Comparison of ENCODE assay signal across 8 cellular contexts in genomic region chr14:93892923-93893549, GRCh38. TPM values are rescaled to one million over a fixed set of nuclear protein-coding genes. Genes with fewer than 3 reads are reported as not detected.
A peak's percentile ranks its signal among the peaks of the same experiment; 100 is the strongest.
DNase-seq lines count a peak whose midpoint lies in the region; ATAC-seq, FAIRE-seq and TF ChIP-seq lines count a peak whose summit lies in the region.

No MANE protein-coding gene starts in this region.

- H3K56ac ChIP-seq in mesendoderm (ENCODE audit: low read length): peak overlapping the region; percentile 2

- H3K4ac ChIP-seq in mesendoderm (ENCODE audit: low read depth, low read length): no peak overlapping the region

- H3K27ac Mint-ChIP-seq in activated CD8-positive, alpha-beta T cell treated with anti-CD3 and anti-CD28 coated beads, Interleukin-2, amount 10 ng/mL, durations not matched to agents 7 days and 5 days: no peak overlapping the region

- no peaks in the 10 kb centered on the region for H3K27me3 ChIP-seq in effector memory CD4-positive, alpha-beta T cell (replicated peaks; ENCODE audit: control insufficient read depth, insufficient read depth, low read length, poor library complexity, severe bottlenecking)
- no peaks in the 10 kb centered on the region for H3K27me3 ChIP-seq in mesendoderm (ENCODE audit: insufficient read depth, low read length, poor library complexity)

- no peak for TF ChIP-seq POLR2A in GM12892 (IDR thresholded peaks at IDR 0.05; ENCODE audit: low read depth, low read length)

- peaks cover 11% of the 10 kb centered on the region for H3K27me3 Mint-ChIP-seq in activated CD8-positive, alpha-beta T cell treated with anti-CD3 and anti-CD28 coated beads, Interleukin-2, amount 10 ng/mL, durations not matched to agents 7 days and 5 days (ENCODE audit: low read depth)

- H4K8ac ChIP-seq in mesendoderm (ENCODE audit: low read depth, low read length): no peak overlapping the region

- H3K9ac ChIP-seq in mesendoderm (ENCODE audit: low read length): no peak overlapping the region

- H3K27ac ChIP-seq in effector memory CD4-positive, alpha-beta T cell (ENCODE audit: insufficient read depth, low read length, poor library complexity, severe bottlenecking): no peak overlapping the region
- H3K27ac ChIP-seq in mesendoderm (ENCODE audit: low read depth, low read length): no peak overlapping the region

- H3K36me3 ChIP-seq in effector memory CD4-positive, alpha-beta T cell (ENCODE audit: control insufficient read depth, insufficient read depth, low read length): no peaks in the 10 kb centered on the region
- H3K36me3 ChIP-seq in mesendoderm (ENCODE audit: control insufficient read depth, insufficient read depth, low read length): no peaks in the 10 kb centered on the region

- H3K9me3 ChIP-seq in effector memory CD4-positive, alpha-beta T cell (ENCODE audit: control insufficient read depth, low read length): no peaks in the 10 kb centered on the region

- peak; percentile 51 for FAIRE-seq in GM12892 (lab: Jason Lieb, UNC)

- no peaks in the 10 kb centered on the region for H3K79me1 ChIP-seq in mesendoderm (ENCODE audit: low read length)

- no peaks in the 10 kb centered on the region for H3K4me1 Mint-ChIP-seq in activated CD8-positive, alpha-beta T cell treated with anti-CD3 and anti-CD28 coated beads, Interleukin-2, amount 10 ng/mL, durations not matched to agents 7 days and 5 days (ENCODE audit: low read depth)

- ATAC-seq in activated CD8-positive, alpha-beta T cell treated with anti-CD3 and anti-CD28 coated beads, Interleukin-2, amount 10 ng/mL, durations not matched to agents 7 days and 5 days: peak; percentile 76
- no peak for ATAC-seq in HG03025 (IDR thresholded peaks at IDR 0.05; ENCODE audit: low FRiP score, unreplicated experiment)

- no peak overlapping the region for H3K4me2 ChIP-seq in mesendoderm (ENCODE audit: low read length)

- H3K4me1 ChIP-seq in effector memory CD4-positive, alpha-beta T cell (ENCODE audit: control insufficient read depth, insufficient read depth, low read length, poor library complexity, severe bottlenecking): no peaks in the 10 kb centered on the region
- H3K4me1 ChIP-seq in mesendoderm (ENCODE audit: control insufficient read depth, low read depth, low read length): peaks cover 2% of the 10 kb centered on the region

- H2BK15ac ChIP-seq in mesendoderm (replicated peaks; ENCODE audit: low read depth): no peak overlapping the region

- no peak overlapping the region for H2BK120ac ChIP-seq in mesendoderm (ENCODE audit: low read depth, low read length)

- WGBS in mesendoderm (ENCODE audit: extremely low coverage, insufficient coverage, low lambda C conversion rate): no CpG with 5 or more reads among the region's 13 CpGs

- no peak overlapping the region for H2BK5ac ChIP-seq in mesendoderm (ENCODE audit: low read length)

- no peak overlapping the region for H3K4me3 ChIP-seq in effector memory CD4-positive, alpha-beta T cell (ENCODE audit: insufficient read depth, low read depth, low read length, poor library complexity, severe bottlenecking)
- H3K4me3 ChIP-seq in mesendoderm (ENCODE audit: low read length): no peak overlapping the region

- no peaks in the 10 kb centered on the region for H3K79me2 ChIP-seq in mesendoderm (ENCODE audit: control insufficient read depth, insufficient read depth, low read length)

- H3K9me3 Mint-ChIP-seq in activated CD8-positive, alpha-beta T cell treated with anti-CD3 and anti-CD28 coated beads, Interleukin-2, amount 10 ng/mL, durations not matched to agents 7 days and 5 days (ENCODE audit: insufficient read depth): no peaks in the 10 kb centered on the region

- H3K36me3 Mint-ChIP-seq in activated CD8-positive, alpha-beta T cell treated with anti-CD3 and anti-CD28 coated beads, Interleukin-2, amount 10 ng/mL, durations not matched to agents 7 days and 5 days (ENCODE audit: low read depth): no peaks in the 10 kb centered on the region

- no peak overlapping the region for H3K23ac ChIP-seq in mesendoderm (ENCODE audit: low read length)

- CTCF ChIA-PET in activated CD8-positive, alpha-beta T cell treated with anti-CD3 and anti-CD28 coated beads, Interleukin-2, amount 10 ng/mL, durations not matched to agents 7 days and 5 days (lab: Charles Lee): interaction anchor here (0.7 kb wide), 1 partner anchor 237 kb away, joined by 3 read pairs; no protein-coding TSS in a partner anchor

- no peak overlapping the region for H3K4me3 Mint-ChIP-seq in activated CD8-positive, alpha-beta T cell treated with anti-CD3 and anti-CD28 coated beads, Interleukin-2, amount 10 ng/mL, durations not matched to agents 7 days and 5 days

- no peak overlapping the region for H2AK5ac ChIP-seq in mesendoderm (ENCODE audit: low read length)

- DNase-seq in AG08395 (ENCODE audit: low spot score): peak; percentile 74
- peak; percentile 62 for DNase-seq in GM12892 (ENCODE audit: insufficient read length)
- DNase-seq in NCI-H2107 treated with DMSO at 0.1 percent for 48 hours (lab: John Stamatoyannopoulos, UW; ENCODE audit: unreplicated experiment): peak; percentile 26
- peak; percentile 76 for DNase-seq in activated CD8-positive, alpha-beta T cell treated with anti-CD3 and anti-CD28 coated beads, Interleukin-2, amount 10 ng/mL, durations not matched to agents 7 days and 5 days
- DNase-seq in effector memory CD4-positive, alpha-beta T cell: peak; percentile 12 to 44 (median 26)
- DNase-seq in mesendoderm: peak; percentile 77
- DNase-seq in stimulated activated CD8-positive, alpha-beta memory T cell treated with anti-CD3 and anti-CD28 coated beads, Interleukin-15, amount 100 ng/mL, for 48 hours (ENCODE audit: low read depth in 2 of 2): peak; percentile 34 to 36

- no peak overlapping the region for H3K18ac ChIP-seq in mesendoderm (ENCODE audit: low read length)

- POLR2A ChIA-PET in activated CD8-positive, alpha-beta T cell treated with anti-CD3 and anti-CD28 coated beads, Interleukin-2, amount 10 ng/mL, durations not matched to agents 7 days and 5 days (lab: Charles Lee): no interaction called here

- no peak overlapping the region for H4K5ac ChIP-seq in mesendoderm (ENCODE audit: low read length)

RNA-seq across cellular contexts. Expression of gene FAM181A, which starts 34.1 kb away (rescaled TPM):
- polyA plus RNA-seq in GM12892 (2012; ENCODE audit: missing spikeins): not detected
- total RNA-seq in activated CD8-positive, alpha-beta T cell treated with anti-CD3 and anti-CD28 coated beads, Interleukin-2, amount 10 ng/mL, durations not matched to agents 7 days and 5 days: not detected
- polyA plus RNA-seq in mesendoderm (2013, experiment 1 of 2): not detected
- not detected for polyA plus RNA-seq in mesendoderm (2013, experiment 2 of 2)

Comparison
In these comparisons a context has a peak if more than half of its experiments do, and no peak if none do; other contexts are left out.
1. DNase-seq: peak in every context shown above with its lines; median percentile 77 in mesendoderm; 76 in activated CD8-positive, alpha-beta T cell treated with anti-CD3 and anti-CD28 coated beads, Interleukin-2, amount 10 ng/mL, durations not matched to agents 7 days and 5 days; 74 in AG08395; 62 in GM12892; 35 in stimulated activated CD8-positive, alpha-beta memory T cell treated with anti-CD3 and anti-CD28 coated beads, Interleukin-15, amount 100 ng/mL, for 48 hours; 26 in NCI-H2107 treated with DMSO at 0.1 percent for 48 hours; 26 in effector memory CD4-positive, alpha-beta T cell.